8 cellular contexts compared by ENCODE assay signal in the genomic region with DNA sequence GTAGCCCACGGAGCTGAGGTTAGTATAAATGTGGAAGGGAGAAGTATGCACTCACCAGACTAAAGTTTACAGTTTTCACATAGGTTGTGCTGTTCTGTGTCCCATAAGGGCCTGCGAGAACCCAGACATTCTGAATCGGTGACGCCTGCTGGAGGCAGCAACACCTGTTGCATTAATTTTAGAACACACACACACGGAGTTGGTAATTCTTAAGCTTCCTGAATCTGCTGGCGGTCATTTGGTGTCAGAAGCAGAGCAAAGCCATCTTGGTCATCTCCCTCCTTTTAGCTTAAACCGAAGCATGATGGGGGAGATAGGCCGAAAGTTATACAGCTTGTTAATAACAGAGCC. TPM values are rescaled to one million over a fixed set of nuclear protein-coding genes. Genes with fewer than 3 reads are reported as not detected.
DNase-seq lines count a peak whose midpoint lies in the region; ATAC-seq and TF ChIP-seq lines count a peak whose summit lies in the region.

No MANE protein-coding gene starts in this region.

- intact Hi-C loops in prostate gland (cut with DNase I) = loop anchor here (5.0 kb wide), 1 partner anchor 61 kb away; no protein-coding TSS in a partner anchor

- H3K4me2 ChIP-seq in BLaER1 treated with 17β-estradiol and CSF1 and Interleukin-3, amounts not matched to agents 10 nM and 100 nM = peak overlapping the region; percentile 73 to 95 (median 89)

- H4K20me1 ChIP-seq in BLaER1 treated with 17β-estradiol and CSF1 and Interleukin-3, amounts not matched to agents 10 nM and 100 nM = peaks cover 4 to 50% (median 40%) of the 10 kb centered on the region in 11 experiments; a peak in 18 of 22 replicates

- H3K4me3 Mint-ChIP-seq in activated CD4-positive, alpha-beta T cell treated with anti-CD3 and anti-CD28 coated beads, Interleukin-2, amount 10 ng/mL, durations not matched to agents 7 days and 5 days = peak overlapping the region; percentile 98

- H3K27ac Mint-ChIP-seq in activated CD4-positive, alpha-beta T cell treated with anti-CD3 and anti-CD28 coated beads, Interleukin-2, amount 10 ng/mL, durations not matched to agents 7 days and 5 days = peak overlapping the region; percentile 96

- TF ChIP-seq POLR2A in prostate gland (IDR thresholded peaks at IDR 0.05) = no peak

- peak; percentile 35 for DNase-seq in activated CD4-positive, alpha-beta T cell treated with anti-CD3 and anti-CD28 coated beads, Interleukin-2, amount 10 ng/mL, durations not matched to agents 7 days and 5 days
- peak; percentile 44 for DNase-seq in germinal center (ENCODE audit: low spot score)
- DNase-seq in prostate gland (ENCODE audit: low spot score) = no peak
- no peak for DNase-seq in NCI-H510A (lab: John Stamatoyannopoulos, UW)
- no peak for DNase-seq in NCI-H2081 treated with DMSO at 0.1 percent for 48 hours (lab: John Stamatoyannopoulos, UW)

- H3K4me1 ChIP-seq in BLaER1 treated with 17β-estradiol and CSF1 and Interleukin-3, amounts not matched to agents 10 nM and 100 nM = peaks cover 26 to 35% (median 31%) of the 10 kb centered on the region in 10 experiments
- H3K4me1 ChIP-seq in prostate gland (replicated peaks) = peaks cover 6% of the 10 kb centered on the region

- H3K27me3 ChIP-seq in BLaER1 treated with 17β-estradiol and CSF1 and Interleukin-3, amounts not matched to agents 10 nM and 100 nM = no peaks in the 10 kb centered on the region
- H3K27me3 ChIP-seq in prostate gland (replicated peaks; ENCODE audit: insufficient read depth) = no peaks in the 10 kb centered on the region

- H3K27ac ChIP-seq in BLaER1 treated with 17β-estradiol and CSF1 and Interleukin-3, amounts not matched to agents 10 nM and 100 nM = peak overlapping the region; percentile 77 to 88 (median 81)
- H3K27ac ChIP-seq in prostate gland = peak overlapping the region; percentile 90 to 92

- peaks cover 35 to 42% (median 41%) of the 10 kb centered on the region in 11 experiments for H3K36me3 ChIP-seq in BLaER1 treated with 17β-estradiol and CSF1 and Interleukin-3, amounts not matched to agents 10 nM and 100 nM
- H3K36me3 ChIP-seq in prostate gland = no peaks in the 10 kb centered on the region

- WGBS in prostate gland = under 1% methylated on average over 8 of the region's 8 CpGs

- H3K4me1 Mint-ChIP-seq in activated CD4-positive, alpha-beta T cell treated with anti-CD3 and anti-CD28 coated beads, Interleukin-2, amount 10 ng/mL, durations not matched to agents 7 days and 5 days = peaks cover 48% of the 10 kb centered on the region

- H3K9me3 ChIP-seq in BLaER1 treated with 17β-estradiol and CSF1 and Interleukin-3, amounts not matched to agents 10 nM and 100 nM (replicated peaks in 1 of 11) = no peaks in the 10 kb centered on the region
- no peaks in the 10 kb centered on the region for H3K9me3 ChIP-seq in prostate gland

- peak; percentile 29 for ATAC-seq in GM19324 (IDR thresholded peaks at IDR 0.05; ENCODE audit: low FRiP score, unreplicated experiment)
- ATAC-seq in HG03196 (IDR thresholded peaks at IDR 0.05; ENCODE audit: unreplicated experiment) = peak; percentile 20

- CTCF ChIA-PET in activated CD4-positive, alpha-beta T cell treated with anti-CD3 and anti-CD28 coated beads, Interleukin-2, amount 10 ng/mL, durations not matched to agents 7 days and 5 days (lab: Charles Lee) = interaction anchor here (0.8 to 1.8 kb wide), 4 partner anchors 12 to 242 kb away, joined by 3 to 5 read pairs (median 3); no protein-coding TSS in a partner anchor

- H3K4me3 ChIP-seq in BLaER1 treated with 17β-estradiol and CSF1 and Interleukin-3, amounts not matched to agents 10 nM and 100 nM = peak overlapping the region; percentile 76 to 89 (median 86)
- peak overlapping the region; percentile 56 to 83 for H3K4me3 ChIP-seq in prostate gland

- no peaks in the 10 kb centered on the region for H3K9me3 Mint-ChIP-seq in activated CD4-positive, alpha-beta T cell treated with anti-CD3 and anti-CD28 coated beads, Interleukin-2, amount 10 ng/mL, durations not matched to agents 7 days and 5 days

- H3K9ac ChIP-seq in BLaER1 treated with 17β-estradiol and CSF1 and Interleukin-3, amounts not matched to agents 10 nM and 100 nM = peak overlapping the region; percentile 82 to 91 (median 84)

- no peaks in the 10 kb centered on the region for H3K27me3 Mint-ChIP-seq in activated CD4-positive, alpha-beta T cell treated with anti-CD3 and anti-CD28 coated beads, Interleukin-2, amount 10 ng/mL, durations not matched to agents 7 days and 5 days

- no peak for TF ChIP-seq CTCF in prostate gland (IDR thresholded peaks at IDR 0.05)

- peaks cover 34% of the 10 kb centered on the region for H3K36me3 Mint-ChIP-seq in activated CD4-positive, alpha-beta T cell treated with anti-CD3 and anti-CD28 coated beads, Interleukin-2, amount 10 ng/mL, durations not matched to agents 7 days and 5 days (ENCODE audit: low read depth)

- POLR2A ChIA-PET in activated CD4-positive, alpha-beta T cell treated with anti-CD3 and anti-CD28 coated beads, Interleukin-2, amount 10 ng/mL, durations not matched to agents 7 days and 5 days (lab: Charles Lee) = no interaction called here

RNA-seq across cellular contexts. Expression of a gene that starts 41.1 kb away (rescaled TPM):
- under 1 TPM in 1 of 2 experiments, not detected in 1; 0.08 TPM for total RNA-seq in activated CD4-positive, alpha-beta T cell treated with anti-CD3 and anti-CD28 coated beads, Interleukin-2, amount 10 ng/mL, durations not matched to agents 7 days and 5 days
- total RNA-seq in prostate gland = 1 to 10 TPM; 5.4 to 9.3 TPM

RNA-seq across cellular contexts. Expression of a gene that starts 55.1 kb away (rescaled TPM):
- not detected for total RNA-seq in activated CD4-positive, alpha-beta T cell treated with anti-CD3 and anti-CD28 coated beads, Interleukin-2, amount 10 ng/mL, durations not matched to agents 7 days and 5 days
- total RNA-seq in prostate gland = under 1 TPM in 1 of 2 donors, not detected in 1; 0.05 TPM

RNA-seq across cellular contexts. Expression of a gene that starts 58.6 kb away (rescaled TPM):
- 10 to 100 TPM; 13.8 to 14.5 TPM for total RNA-seq in activated CD4-positive, alpha-beta T cell treated with anti-CD3 and anti-CD28 coated beads, Interleukin-2, amount 10 ng/mL, durations not matched to agents 7 days and 5 days
- 10 to 100 TPM; 12.5 to 13.5 TPM for total RNA-seq in prostate gland

Comparison
In these comparisons a context has a peak if more than half of its experiments do, and no peak if none do; other contexts are left out.
1. DNase-seq: peak in activated CD4-positive, alpha-beta T cell treated with anti-CD3 and anti-CD28 coated beads, Interleukin-2, amount 10 ng/mL, durations not matched to agents 7 days and 5 days (single experiment) and germinal center (single experiment); none in prostate gland (single experiment), NCI-H510A (single experiment) and NCI-H2081 treated with DMSO at 0.1 percent for 48 hours (single experiment).
2. RNA of a gene that starts 41.1 kb away (total RNA-seq): 5.4 to 9.3 TPM in prostate gland; 0.08 TPM in activated CD4-positive, alpha-beta T cell treated with anti-CD3 and anti-CD28 coated beads, Interleukin-2, amount 10 ng/mL, durations not matched to agents 7 days and 5 days; every median in the first group is over 4 times any median in the second.